In genomic region chr19:56701895-56702294, GRCh38 we compare ENCODE assay signal across 8 cellular contexts. TPM values are rescaled to one million over a fixed set of nuclear protein-coding genes. Genes with fewer than 3 reads are reported as not detected.
"Had no signal": no experiment of that assay in that cellular context is flagged by ENCODE, and none has a peak within 500 bp of the region (broad histone marks: within the 10 kb centered on the region; RNA-seq: fewer than 3 reads in every experiment).

No MANE protein-coding gene starts in this region.

- H3K4me3 ChIP-seq: GM12878 had no signal

- DNase-seq: GDM1, GF-D8 had no signal

- FAIRE-seq: G401.6, GM12878, GM12891, GM12892, GM18507, GM19239 had no signal

- ATAC-seq: GM12878 had no signal

RNA-seq across cellular contexts. Expression of gene ZNF835, which starts 30.3 kb away (rescaled TPM):
- total RNA-seq: GM12878 had no signal
- polyA plus RNA-seq: GM12878 had no signal
